ENCODE assay signal across 1 cellular context in the genomic region with DNA sequence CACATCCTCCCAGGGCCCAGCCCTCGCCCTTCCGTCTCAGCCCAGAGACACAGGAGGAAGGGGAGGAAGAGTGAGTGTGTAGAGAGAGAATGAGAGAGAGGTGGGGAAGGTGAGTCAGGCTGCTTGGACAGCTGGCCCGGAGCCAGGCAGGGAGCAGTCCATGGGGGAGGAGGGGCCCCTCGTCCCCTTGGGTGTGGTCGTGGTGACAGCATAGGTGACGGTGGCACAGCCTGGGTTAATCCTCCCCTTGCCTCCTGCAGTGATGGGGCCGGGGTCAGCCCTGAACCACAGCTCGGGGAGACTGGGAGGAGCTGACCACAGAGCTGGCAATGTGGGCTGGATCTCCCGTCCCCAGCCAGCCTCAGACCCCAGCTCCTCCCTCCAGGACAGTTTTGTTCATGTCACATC.
TF ChIP-seq lines count a peak whose summit lies in the region.

No MANE protein-coding gene starts in this region.

TF ChIP-seq in SK-N-SH treated with all-trans-retinoic acid at 6 μM for 48 hours, 23 proteins besides CTCF, POLR2A, EP300 and RAD21 (continued from another document):
- TF ChIP-seq PATZ1 (CRISPR knock-in tag; IDR thresholded peaks at IDR 0.05; ENCODE audit: borderline replicate concordance) (no peak), ZNF8 (CRISPR knock-in tag; IDR thresholded peaks at IDR 0.05) (no peak), ZNF70 (CRISPR knock-in tag; IDR thresholded peaks at IDR 0.05) (no peak), POU6F1 (CRISPR knock-in tag; IDR thresholded peaks at IDR 0.05; ENCODE audit: borderline replicate concordance, low read depth) (no peak), ESRRG (CRISPR knock-in tag; IDR thresholded peaks at IDR 0.05) (no peak), BACH2 (CRISPR knock-in tag; IDR thresholded peaks at IDR 0.05; ENCODE audit: borderline replicate concordance) (no peak), ARNTL (CRISPR knock-in tag; IDR thresholded peaks at IDR 0.05; ENCODE audit: borderline replicate concordance, low read depth) (no peak), PPARA (CRISPR knock-in tag; IDR thresholded peaks at IDR 0.05; ENCODE audit: borderline replicate concordance) (no peak), ZFP30 (CRISPR knock-in tag; IDR thresholded peaks at IDR 0.05) (no peak)
